17 cellular contexts compared by ENCODE assay signal in the genomic region with DNA sequence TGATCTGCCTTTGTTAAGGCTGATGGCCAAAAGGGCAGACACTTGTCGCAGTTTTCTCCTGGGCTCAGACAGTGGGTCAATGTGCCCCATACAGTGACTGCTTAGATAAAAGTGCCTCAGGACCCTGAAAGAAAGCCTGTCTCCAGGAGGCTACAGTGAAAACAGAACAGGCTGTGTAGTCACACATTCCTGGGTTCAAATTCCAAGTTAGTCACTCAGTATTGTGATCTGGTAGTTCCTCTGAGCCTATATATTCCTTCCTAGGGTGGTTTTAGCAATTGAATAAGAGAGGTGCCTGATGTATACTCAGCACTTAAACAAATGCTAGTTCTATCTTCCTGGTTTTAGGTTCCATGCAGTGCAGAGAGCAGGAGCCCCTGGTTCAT. TPM values are rescaled to one million over a fixed set of nuclear protein-coding genes. Genes with fewer than 3 reads are reported as not detected.
DNase-seq lines count a peak whose midpoint lies in the region; ATAC-seq and TF ChIP-seq lines count a peak whose summit lies in the region.
"Had no signal": no experiment of that assay in that cellular context is flagged by ENCODE, and none has a peak within 500 bp of the region (broad histone marks: within the 10 kb centered on the region; RNA-seq: fewer than 3 reads in every experiment).

No MANE protein-coding gene starts in this region.

- peaks cover 2% of the 10 kb centered on the region for H3K27me3 Mint-ChIP-seq in neural progenitor cell (ENCODE audit: insufficient read depth, low read depth)

- no peaks in the 10 kb centered on the region for H3K9me2 ChIP-seq in SK-N-SH

- H4K20me1 ChIP-seq in SK-N-SH (ENCODE audit: insufficient read depth) (no peaks in the 10 kb centered on the region), neural progenitor cell (ENCODE audit: low read depth) (no peaks in the 10 kb centered on the region)

- no peak overlapping the region for H3K4me3 Mint-ChIP-seq in neural progenitor cell
- H3K4me3 Mint-ChIP-seq: activated T-helper 17 cell treated with anti-CD3 and anti-CD28 coated beads, Interleukin-2, amount 50 U/mL, for 72 hours had no signal

- H2AFZ ChIP-seq in SK-N-SH (ENCODE audit: low read depth) (no peak overlapping the region), neural progenitor cell (replicated peaks) (no peak overlapping the region)

- POLR2A ChIA-PET in SK-N-SH (lab: Yijun Ruan, JAX) = no interaction called here

- peak; percentile 81 for DNase-seq in EH (ENCODE audit: low read depth)
- no peak for DNase-seq in SK-N-SH
- DNase-seq in foreskin keratinocyte = peak in 1 of 2 donors; percentile 70
- DNase-seq in neural progenitor cell (ENCODE audit: low spot score) = no peak
- no peak for DNase-seq in NCI-H128 (lab: John Stamatoyannopoulos, UW; ENCODE audit: unreplicated experiment)
- no peak for DNase-seq in stimulated activated CD4-positive, alpha-beta T cell treated with anti-CD3 and anti-CD28 coated beads, Interleukin-1b, Interleukin-23, amount 100 ng/mL, for 48 hours
- DNase-seq in T1000 (lab: John Stamatoyannopoulos, UW) = no peak
- DNase-seq: activated CD4-positive, alpha-beta T cell treated with anti-CD3 and anti-CD28 coated beads, Interleukin-2, amount 50 U/mL, for 1 hour; DMS153; head of caudate nucleus; lower lobe of right lung; NCI-H1092; T-helper 2 cell; uterus had no signal

- H3K27ac ChIP-seq in SK-N-SH (ENCODE audit: low read depth in 2 of 2, low read length in 1 of 2) (peak overlapping the region; percentile 20 to 86; a peak in 3 of 4 replicates), foreskin keratinocyte (no peak overlapping the region), neural progenitor cell (no peak overlapping the region)
- H3K27ac ChIP-seq: lower lobe of right lung had no signal

- no peaks in the 10 kb centered on the region for H3K9me3 Mint-ChIP-seq in neural progenitor cell
- H3K9me3 Mint-ChIP-seq: activated T-helper 17 cell treated with anti-CD3 and anti-CD28 coated beads, Interleukin-2, amount 50 U/mL, for 72 hours had no signal

- TF ChIP-seq RAD21 in SK-N-SH (IDR thresholded peaks at IDR 0.05; ENCODE audit: low read length) = no peak

- H3K4me1 Mint-ChIP-seq in neural progenitor cell = peaks cover 40% of the 10 kb centered on the region

- peak overlapping the region; percentile 51 for H3K9ac ChIP-seq in SK-N-SH
- H3K9ac ChIP-seq in neural progenitor cell = no peak overlapping the region

- WGBS in SK-N-SH (ENCODE audit: low lambda C conversion rate) = 60% methylated on average over 1 of the region's 1 CpG

- H3K9me3 ChIP-seq in SK-N-SH (no peaks in the 10 kb centered on the region), neural progenitor cell (ENCODE audit: low read depth) (no peaks in the 10 kb centered on the region)
- H3K9me3 ChIP-seq: lower lobe of right lung, uterus had no signal

- no peaks in the 10 kb centered on the region for H3K79me2 ChIP-seq in SK-N-SH (ENCODE audit: insufficient read depth)
- no peaks in the 10 kb centered on the region for H3K79me2 ChIP-seq in neural progenitor cell (ENCODE audit: low read depth)

- no peak overlapping the region for H3K4me3 ChIP-seq in SK-N-SH (ENCODE audit: low read depth in 2 of 2, low read length in 1 of 2)
- no peak overlapping the region for H3K4me3 ChIP-seq in neural progenitor cell
- H3K4me3 ChIP-seq: GM12878, lower lobe of right lung, uterus had no signal

- peak overlapping the region; percentile 16 for H3K27ac Mint-ChIP-seq in neural progenitor cell
- H3K27ac Mint-ChIP-seq: activated T-helper 17 cell treated with anti-CD3 and anti-CD28 coated beads, Interleukin-2, amount 50 U/mL, for 72 hours had no signal

- H3K36me3 Mint-ChIP-seq in neural progenitor cell = no peaks in the 10 kb centered on the region

- H3K36me3 ChIP-seq in SK-N-SH (replicated peaks in 1 of 2; ENCODE audit: control insufficient read depth in 1 of 2, insufficient read depth in 2 of 2, low read length in 1 of 2) (no peaks in the 10 kb centered on the region), neural progenitor cell (no peaks in the 10 kb centered on the region)
- H3K36me3 ChIP-seq: lower lobe of right lung, uterus had no signal

- H3F3A ChIP-seq in SK-N-SH (replicated peaks; ENCODE audit: insufficient read depth) (peaks cover 38% of the 10 kb centered on the region), neural progenitor cell (ENCODE audit: low read depth) (peaks cover 11% of the 10 kb centered on the region)

- CTCF ChIA-PET in SK-N-SH (lab: Yijun Ruan, JAX) = no interaction called here

- H3K4me1 ChIP-seq in SK-N-SH (ENCODE audit: control insufficient read depth in 1 of 2, insufficient read depth in 2 of 2, low read depth in 1 of 2, low read length in 1 of 2) (peaks cover 20 to 82% of the 10 kb centered on the region in 2 experiments; a peak in 3 of 4 replicates), foreskin keratinocyte (peaks cover 31% of the 10 kb centered on the region), neural progenitor cell (peaks cover 30% of the 10 kb centered on the region)
- H3K4me1 ChIP-seq: uterus had no signal

- peak; percentile 56 for ATAC-seq in foreskin keratinocyte
- no peak for ATAC-seq in GM18870 (IDR thresholded peaks at IDR 0.05; ENCODE audit: unreplicated experiment)
- ATAC-seq: activated T-helper 17 cell treated with anti-CD3 and anti-CD28 coated beads, Interleukin-2, amount 50 U/mL, for 72 hours; GM12878; lower lobe of right lung had no signal

- H3K27me3 ChIP-seq in SK-N-SH (ENCODE audit: insufficient read depth) (no peaks in the 10 kb centered on the region), foreskin keratinocyte (no peaks in the 10 kb centered on the region), neural progenitor cell (no peaks in the 10 kb centered on the region)
- H3K27me3 ChIP-seq: uterus had no signal

- no peak for TF ChIP-seq CTCF in SK-N-SH (IDR thresholded peaks at IDR 0.05)
- no peak for TF ChIP-seq CTCF in foreskin keratinocyte (conservative IDR thresholded peaks at IDR 0.05)
- TF ChIP-seq CTCF in neural progenitor cell (IDR thresholded peaks at IDR 0.05) = no peak

- H3K4me2 ChIP-seq in SK-N-SH (peak overlapping the region; percentile 32; the same call in 1 of the 2 replicates), neural progenitor cell (peak overlapping the region; percentile 18)

- no peak; a peak in 1 of 4 replicates for TF ChIP-seq EP300 in SK-N-SH (IDR thresholded peaks at IDR 0.05; ENCODE audit: borderline replicate concordance in 1 of 2, low read depth in 1 of 2, low read length in 1 of 2)

TF ChIP-seq in SK-N-SH, 30 proteins besides CTCF, POLR2A, EP300 and RAD21:
- peak; percentile 34 for TF ChIP-seq JUND (IDR thresholded peaks at IDR 0.05)
- peak; percentile 37; the same call in 1 of the 2 replicates for TF ChIP-seq NFIC (IDR thresholded peaks at IDR 0.05; ENCODE audit: borderline replicate concordance)
- peak; percentile 55; the same call in 1 of the 2 replicates for TF ChIP-seq TCF12 (IDR thresholded peaks at IDR 0.05)
- TF ChIP-seq FOSL2 (IDR thresholded peaks at IDR 0.05; ENCODE audit: borderline replicate concordance, low read depth) = peak; percentile 43; the same call in 1 of the 2 replicates
- TF ChIP-seq GATA2 (CRISPR knock-in tag; IDR thresholded peaks at IDR 0.05) = no peak
- TF ChIP-seq, protein P1, sequence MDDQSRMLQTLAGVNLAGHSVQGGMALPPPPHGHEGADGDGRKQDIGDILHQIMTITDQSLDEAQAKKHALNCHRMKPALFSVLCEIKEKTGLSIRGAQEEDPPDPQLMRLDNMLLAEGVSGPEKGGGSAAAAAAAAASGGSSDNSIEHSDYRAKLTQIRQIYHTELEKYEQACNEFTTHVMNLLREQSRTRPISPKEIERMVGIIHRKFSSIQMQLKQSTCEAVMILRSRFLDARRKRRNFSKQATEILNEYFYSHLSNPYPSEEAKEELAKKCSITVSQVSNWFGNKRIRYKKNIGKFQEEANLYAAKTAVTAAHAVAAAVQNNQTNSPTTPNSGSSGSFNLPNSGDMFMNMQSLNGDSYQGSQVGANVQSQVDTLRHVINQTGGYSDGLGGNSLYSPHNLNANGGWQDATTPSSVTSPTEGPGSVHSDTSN (IDR thresholded peaks at IDR 0.05) = peak; percentile 12; the same call in 1 of the 2 replicates
TF ChIP-seq in SK-N-SH: peak in this region for 5.

RNA-seq across cellular contexts. Expression of a gene that starts 54.4 kb away (rescaled TPM):
- polyA plus RNA-seq in SK-N-SH (2012; rRNA removed) = 2,018 and 3,014 TPM in 2 replicates
- 1,664 and 2,199 TPM in 2 replicates for polyA plus RNA-seq in SK-N-SH (2012; cell fraction: cytosol; rRNA removed)
- polyA plus RNA-seq in SK-N-SH (2012; cell fraction: nucleus; rRNA removed) = 828 and 1,169 TPM in 2 replicates
- 3,814 and 4,088 TPM in 2 replicates for total RNA-seq in foreskin keratinocyte
- polyA plus RNA-seq in foreskin keratinocyte = 5,509 and 5,859 TPM in 2 replicates
- total RNA-seq in neural progenitor cell (ENCODE audit: low replicate concordance) = 1,730 and 1,918 TPM in 2 replicates

Comparison
In these comparisons a context has a peak if more than half of its experiments do, and no peak if none do; other contexts are left out.
1. H3K27ac ChIP-seq: peak in SK-N-SH (2 of 2); none in foreskin keratinocyte (single experiment) and neural progenitor cell (single experiment).